Comparison of ENCODE assay signal across 1 cellular context in genomic region chr18:3247243-3248061, GRCh38.
TF ChIP-seq lines count a peak whose summit lies in the region.

Gene MYL12A (plus strand): TSS chr18:3247801. CDS start chr18:3253248, 5,447 bp downstream.

TF ChIP-seq in HCT116, 20 proteins besides CTCF, POLR2A, EP300 and RAD21 (continued from another document):
- TF ChIP-seq POLR2AphosphoS5 (IDR thresholded peaks at IDR 0.05; ENCODE audit: low read depth, low read length) (peak; percentile 94), CEBPB (IDR thresholded peaks at IDR 0.05; ENCODE audit: low read depth) (no peak), EGR1 (IDR thresholded peaks at IDR 0.05; ENCODE audit: low read depth) (no peak), SIN3A (IDR thresholded peaks at IDR 0.05; ENCODE audit: low read depth) (no peak), TCF7L2 (IDR thresholded peaks at IDR 0.05; ENCODE audit: borderline replicate concordance, extremely low read depth, insufficient read depth, insufficient read length) (peak; percentile 69), YY1 (IDR thresholded peaks at IDR 0.05; ENCODE audit: extremely low read depth, insufficient replicate concordance, low read depth, low read length) (peak; percentile 30), SRF (IDR thresholded peaks at IDR 0.05; ENCODE audit: low read depth) (no peak)
